Comparison of ENCODE assay signal across 27 cellular contexts in genomic region chr20:4283011-4283410, GRCh38. TPM values are rescaled to one million over a fixed set of nuclear protein-coding genes. Genes with fewer than 3 reads are reported as not detected.
"Had no signal": no experiment of that assay in that cellular context is flagged by ENCODE, and none has a peak within 500 bp of the region (broad histone marks: within the 10 kb centered on the region; RNA-seq: fewer than 3 reads in every experiment).

No MANE protein-coding gene starts in this region.

- H3K4me3 ChIP-seq: adrenal gland, ascending aorta, left ventricle myocardium inferior, lung, spleen, tibial nerve had no signal

- H3K4me1 ChIP-seq: adrenal gland, left ventricle myocardium inferior, spleen, tibial nerve had no signal

- FAIRE-seq: frontal cortex, islet of Langerhans had no signal

- H3K27me3 ChIP-seq: ascending aorta, brain microvascular endothelial cell, tibial nerve had no signal

- H3K27ac ChIP-seq: adrenal gland, ascending aorta, brain microvascular endothelial cell, left ventricle myocardium inferior, spleen, tibial nerve had no signal

- DNase-seq: activated B cell treated with CpG ODN at 0.5 μM for 24 hours; activated CD4-positive, alpha-beta T cell treated with anti-CD3 and anti-CD28 coated beads for 36 hours; activated CD8-positive, alpha-beta memory T cell treated with anti-CD3 and anti-CD28 coated beads, Interleukin-2, amount 10 ng/mL, durations not matched to agents 7 days and 5 days; activated CD8-positive, alpha-beta T cell treated with anti-CD3 and anti-CD28 coated beads, Interleukin-2, amount 10 ng/mL, durations not matched to agents 7 days and 5 days; activated naive CD4-positive, alpha-beta T cell treated with Interleukin-2 at 50 U/mL for 16 hours; activated T-cell treated with anti-CD3 and anti-CD28 coated beads, Interleukin-2, amount 50 U/mL, for 48 hours; adrenal gland; brain microvascular endothelial cell; caudate nucleus; cortex of kidney; effector memory CD8-positive, alpha-beta T cell; erythroblast; left ventricle myocardium inferior; mesendoderm; natural killer cell; right cardiac atrium; spleen; stimulated activated naive CD4-positive, alpha-beta T cell treated with Interleukin-2 at 50 U/mL for 16 hours had no signal

- H3K9me3 ChIP-seq: adrenal gland, ascending aorta had no signal

- H3K36me3 ChIP-seq: adrenal gland, ascending aorta, brain microvascular endothelial cell, left ventricle myocardium inferior, spleen, tibial nerve had no signal

RNA-seq across cellular contexts. Expression of gene ADRA1D, which starts 33.9 kb away (rescaled TPM):
- total RNA-seq: activated B cell treated with CpG ODN at 0.5 μM for 24 hours; activated CD4-positive, alpha-beta T cell treated with anti-CD3 and anti-CD28 coated beads for 36 hours; activated CD8-positive, alpha-beta memory T cell treated with anti-CD3 and anti-CD28 coated beads, Interleukin-2, amount 10 ng/mL, durations not matched to agents 7 days and 5 days; activated CD8-positive, alpha-beta T cell treated with anti-CD3 and anti-CD28 coated beads, Interleukin-2, amount 10 ng/mL, durations not matched to agents 7 days and 5 days; activated T-helper 2 cell treated with anti-CD3 and anti-CD28 coated beads, Interferon-gamma antibody, Interleukin-2, Interleukin-4, amounts not matched to agents 10 μg/mL and 5 μg/mL and 100 μg/mL, durations not matched to agents 14 hours and 24 hours and 36 hours; chondrocyte; mononuclear cell; natural killer cell; omental fat pad had no signal
